ENCODE assay signal across 21 cellular contexts in genomic region chr6:14791525-14791924, GRCh38.
DNase-seq lines count a peak whose midpoint lies in the region; ATAC-seq and TF ChIP-seq lines count a peak whose summit lies in the region.
"Had no signal": no experiment of that assay in that cellular context is flagged by ENCODE, and none has a peak within 500 bp of the region (broad histone marks: within the 10 kb centered on the region; RNA-seq: fewer than 3 reads in every experiment).

No MANE protein-coding gene starts in this region.

- no peak overlapping the region for H3K4me3 ChIP-seq in mammary epithelial cell (replicated peaks in 1 of 3; ENCODE audit: insufficient read depth in 1 of 3, low read depth in 2 of 3, low read length in 3 of 3)
- no peak overlapping the region for H3K4me3 ChIP-seq in fibroblast of mammary gland (ENCODE audit: control insufficient read depth, low read depth, low read length)
- H3K4me3 ChIP-seq: GM12878, pancreas, right lobe of liver, upper lobe of left lung had no signal

- H3K4me3 Mint-ChIP-seq in MCF 10A (ENCODE audit: unreplicated experiment) (no peak overlapping the region), mesothelial cell of epicardium (no peak overlapping the region), progenitor cell of endocrine pancreas (ENCODE audit: low read depth) (no peak overlapping the region)
- H3K4me3 Mint-ChIP-seq in activated CD8-positive, alpha-beta T cell treated with anti-CD3 and anti-CD28 coated beads for 36 hours: no peak overlapping the region
- H3K4me3 Mint-ChIP-seq: activated naive CD4-positive, alpha-beta T cell treated with anti-CD3 and anti-CD28 coated beads for 36 hours; activated T-cell treated with anti-CD3 and anti-CD28 coated beads, Interleukin-2, amount 50 U/mL, for 24 hours; dendritic cell treated with granulocyte-macrophage colony-stimulating factor and Interleukin-4, amounts not matched to agents 40 ng/mL and 50 ng/mL, for 4 days; natural killer cell had no signal

- intact Hi-C loops in mammary epithelial cell (cut with micrococcal nuclease): no loop called here
- intact Hi-C loops in MCF 10A (cut with micrococcal nuclease): no loop called here
- intact Hi-C loops in activated CD8-positive, alpha-beta T cell treated with anti-CD3 and anti-CD28 coated beads for 36 hours (cut with micrococcal nuclease): no loop called here

- dilution Hi-C loops in mammary epithelial cell (cut with HindIII; ENCODE audit: low sequenced_read_pairs): no loop called here

- no peak overlapping the region for H3K4me2 ChIP-seq in mammary epithelial cell (ENCODE audit: insufficient read depth, low read depth, low read length)

- H3K27me3 ChIP-seq in mammary epithelial cell (ENCODE audit: insufficient read depth, low read length): no peaks in the 10 kb centered on the region
- H3K27me3 ChIP-seq: pancreas, right lobe of liver, upper lobe of left lung had no signal

- no peaks in the 10 kb centered on the region for H3K9me3 Mint-ChIP-seq in MCF 10A (ENCODE audit: unreplicated experiment)
- H3K9me3 Mint-ChIP-seq in mesothelial cell of epicardium: no peaks in the 10 kb centered on the region
- H3K9me3 Mint-ChIP-seq in activated CD8-positive, alpha-beta T cell treated with anti-CD3 and anti-CD28 coated beads for 36 hours: no peaks in the 10 kb centered on the region
- H3K9me3 Mint-ChIP-seq in progenitor cell of endocrine pancreas (ENCODE audit: low read depth): no peaks in the 10 kb centered on the region
- H3K9me3 Mint-ChIP-seq: activated naive CD4-positive, alpha-beta T cell treated with anti-CD3 and anti-CD28 coated beads for 36 hours; activated T-cell treated with anti-CD3 and anti-CD28 coated beads, Interleukin-2, amount 50 U/mL, for 24 hours; dendritic cell treated with granulocyte-macrophage colony-stimulating factor and Interleukin-4, amounts not matched to agents 40 ng/mL and 50 ng/mL, for 4 days; natural killer cell had no signal

- no peaks in the 10 kb centered on the region for H3K9me3 ChIP-seq in mammary epithelial cell (replicated peaks; ENCODE audit: insufficient read depth, low read length)
- H3K9me3 ChIP-seq: pancreas, right lobe of liver, upper lobe of left lung had no signal

- in situ Hi-C loops in mammary epithelial cell (cut with MboI; ENCODE audit: low sequenced_read_pairs in 2 of 2): no loop called here

- no peaks in the 10 kb centered on the region for H3K36me3 ChIP-seq in mammary epithelial cell (ENCODE audit: insufficient read depth, low read length)
- H3K36me3 ChIP-seq: pancreas, right lobe of liver, upper lobe of left lung had no signal

- H4K20me1 ChIP-seq in mammary epithelial cell (ENCODE audit: insufficient read depth, low read length): no peaks in the 10 kb centered on the region

- BruUV-seq in mammary epithelial cell (replicated peaks; lab: Mats Ljungman, UMichigan) (no TSS peak), MCF 10A (replicated peaks; lab: Mats Ljungman, UMichigan) (no TSS peak)

- H3K36me3 Mint-ChIP-seq in MCF 10A (ENCODE audit: insufficient read depth, unreplicated experiment) (no peaks in the 10 kb centered on the region), mesothelial cell of epicardium (no peaks in the 10 kb centered on the region), progenitor cell of endocrine pancreas (ENCODE audit: insufficient read depth) (no peaks in the 10 kb centered on the region)
- H3K36me3 Mint-ChIP-seq in activated CD8-positive, alpha-beta T cell treated with anti-CD3 and anti-CD28 coated beads for 36 hours (ENCODE audit: low read depth): no peaks in the 10 kb centered on the region
- H3K36me3 Mint-ChIP-seq: natural killer cell had no signal

- no peaks in the 10 kb centered on the region for H3K79me2 ChIP-seq in mammary epithelial cell (ENCODE audit: insufficient read depth, low read length)

- H2AFZ ChIP-seq in mammary epithelial cell (ENCODE audit: low read depth, low read length): no peak overlapping the region

- DNase-seq in mammary epithelial cell (peak; percentile 37), MCF 10A (ENCODE audit: unreplicated experiment) (no peak), OCI-M1 (lab: John Stamatoyannopoulos, UW) (peak; percentile 35), fibroblast of mammary gland (ENCODE audit: low read depth) (peak; percentile 62), mesothelial cell of epicardium (ENCODE audit: low spot score in 2 of 2, unreplicated experiment in 2 of 2) (no peak), progenitor cell of endocrine pancreas (ENCODE audit: low spot score, unreplicated experiment) (no peak), NCI-H510A (lab: John Stamatoyannopoulos, UW) (no peak)
- DNase-seq in activated CD8-positive, alpha-beta T cell treated with anti-CD3 and anti-CD28 coated beads for 36 hours: no peak
- DNase-seq: ACHN; activated CD4-positive, alpha-beta T cell treated with anti-CD3 and anti-CD28 coated beads for 1 hour; activated naive CD4-positive, alpha-beta T cell treated with anti-CD3 and anti-CD28 coated beads for 36 hours; activated T-cell treated with anti-CD3 and anti-CD28 coated beads, Interleukin-2, amount 50 U/mL, for 24 hours; aorta; midbrain; natural killer cell; pancreas; right lobe of liver; SHP77; upper lobe of left lung had no signal

- H3K9ac ChIP-seq in mammary epithelial cell (ENCODE audit: insufficient read depth, low read length): no peak overlapping the region

- ATAC-seq in activated CD8-positive, alpha-beta T cell treated with anti-CD3 and anti-CD28 coated beads for 36 hours: no peak
- ATAC-seq: GM12878, natural killer cell, pancreas, right lobe of liver had no signal

- 74% methylated on average over 2 of the region's 2 CpGs for WGBS in mammary epithelial cell (ENCODE audit: low coverage, missing lambda C conversion rate)

- no peaks in the 10 kb centered on the region for H3K4me1 ChIP-seq in mammary epithelial cell (ENCODE audit: insufficient read depth, low read length)
- H3K4me1 ChIP-seq: pancreas, right lobe of liver, upper lobe of left lung had no signal

- POLR2A ChIA-PET in MCF 10A (lab: Yijun Ruan, JAX): interaction anchor here (0.9 to 1.5 kb wide), 2 partner anchors 9 to 21 kb away, joined by 3 read pairs; no protein-coding TSS in a partner anchor
- POLR2A ChIA-PET in activated CD8-positive, alpha-beta T cell treated with anti-CD3 and anti-CD28 coated beads for 36 hours (lab: Charles Lee): no interaction called here

- CTCF ChIA-PET in mammary epithelial cell (lab: Charles Lee; ENCODE audit: low non-redundant PET) (interaction anchor here (0.6 kb wide), 1 partner anchor 832 kb away, joined by 8 read pairs; no protein-coding TSS in a partner anchor), MCF 10A (lab: Yijun Ruan, JAX) (interaction anchor here (1.2 kb wide), 1 partner anchor 16 kb away, joined by 3 read pairs; no protein-coding TSS in a partner anchor)
- CTCF ChIA-PET in activated CD8-positive, alpha-beta T cell treated with anti-CD3 and anti-CD28 coated beads for 36 hours (lab: Charles Lee): no interaction called here

- no peak overlapping the region for H3K27ac ChIP-seq in mammary epithelial cell (ENCODE audit: insufficient read depth, low read depth, low read length)
- H3K27ac ChIP-seq: pancreas, right lobe of liver, upper lobe of left lung had no signal

- no peak for TF ChIP-seq CTCF in mammary epithelial cell (conservative IDR thresholded peaks at IDR 0.05 in 1 of 2, IDR thresholded peaks at IDR 0.05 in 1 of 2; ENCODE audit: extremely low read depth in 1 of 2, insufficient read depth in 1 of 2, low read depth in 1 of 2, low read length in 2 of 2)
- TF ChIP-seq CTCF in MCF 10A (IDR thresholded peaks at IDR 0.05; ENCODE audit: unreplicated experiment): no peak
- TF ChIP-seq CTCF in fibroblast of mammary gland (conservative IDR thresholded peaks at IDR 0.05; ENCODE audit: control insufficient read depth, insufficient read depth, low read depth, low read length): no peak
- TF ChIP-seq CTCF in mesothelial cell of epicardium (IDR thresholded peaks at IDR 0.05; ENCODE audit: unreplicated experiment): no peak
- TF ChIP-seq CTCF in activated CD8-positive, alpha-beta T cell treated with anti-CD3 and anti-CD28 coated beads for 36 hours (IDR thresholded peaks at IDR 0.05): no peak
- TF ChIP-seq CTCF in progenitor cell of endocrine pancreas (IDR thresholded peaks at IDR 0.05; ENCODE audit: unreplicated experiment): no peak

- H3K27ac Mint-ChIP-seq in MCF 10A (ENCODE audit: low read depth, unreplicated experiment): no peak overlapping the region
- H3K27ac Mint-ChIP-seq in mesothelial cell of epicardium: no peak overlapping the region
- no peak overlapping the region for H3K27ac Mint-ChIP-seq in activated CD8-positive, alpha-beta T cell treated with anti-CD3 and anti-CD28 coated beads for 36 hours
- H3K27ac Mint-ChIP-seq in progenitor cell of endocrine pancreas: no peak overlapping the region
- H3K27ac Mint-ChIP-seq: activated naive CD4-positive, alpha-beta T cell treated with anti-CD3 and anti-CD28 coated beads for 36 hours; activated T-cell treated with anti-CD3 and anti-CD28 coated beads, Interleukin-2, amount 50 U/mL, for 24 hours; dendritic cell treated with granulocyte-macrophage colony-stimulating factor and Interleukin-4, amounts not matched to agents 40 ng/mL and 50 ng/mL, for 4 days; natural killer cell had no signal

- H3K4me1 Mint-ChIP-seq in MCF 10A (ENCODE audit: insufficient read depth, unreplicated experiment): peaks cover 9% of the 10 kb centered on the region
- peaks cover 32% of the 10 kb centered on the region for H3K4me1 Mint-ChIP-seq in mesothelial cell of epicardium
- peaks cover 19% of the 10 kb centered on the region for H3K4me1 Mint-ChIP-seq in activated CD8-positive, alpha-beta T cell treated with anti-CD3 and anti-CD28 coated beads for 36 hours (ENCODE audit: low read depth)
- peaks cover 15% of the 10 kb centered on the region for H3K4me1 Mint-ChIP-seq in progenitor cell of endocrine pancreas (ENCODE audit: low read depth)

- H3K27me3 Mint-ChIP-seq in MCF 10A (ENCODE audit: insufficient read depth, unreplicated experiment): no peaks in the 10 kb centered on the region
- peaks cover 18% of the 10 kb centered on the region for H3K27me3 Mint-ChIP-seq in mesothelial cell of epicardium (ENCODE audit: low read depth)
- peaks cover 2% of the 10 kb centered on the region for H3K27me3 Mint-ChIP-seq in activated CD8-positive, alpha-beta T cell treated with anti-CD3 and anti-CD28 coated beads for 36 hours
- peaks cover 5% of the 10 kb centered on the region for H3K27me3 Mint-ChIP-seq in progenitor cell of endocrine pancreas
- H3K27me3 Mint-ChIP-seq: activated T-cell treated with anti-CD3 and anti-CD28 coated beads, Interleukin-2, amount 50 U/mL, for 24 hours; dendritic cell treated with granulocyte-macrophage colony-stimulating factor and Interleukin-4, amounts not matched to agents 40 ng/mL and 50 ng/mL, for 4 days had no signal

Comparison
In these comparisons a context has a peak if more than half of its experiments do, and no peak if none do; other contexts are left out.
1. DNase-seq: peak in mammary epithelial cell (single experiment), OCI-M1 (single experiment) and fibroblast of mammary gland (single experiment); none in MCF 10A (single experiment), mesothelial cell of epicardium (0 of 2), activated CD8-positive, alpha-beta T cell treated with anti-CD3 and anti-CD28 coated beads for 36 hours (single experiment), progenitor cell of endocrine pancreas (single experiment) and NCI-H510A (single experiment).